In the genomic region with DNA sequence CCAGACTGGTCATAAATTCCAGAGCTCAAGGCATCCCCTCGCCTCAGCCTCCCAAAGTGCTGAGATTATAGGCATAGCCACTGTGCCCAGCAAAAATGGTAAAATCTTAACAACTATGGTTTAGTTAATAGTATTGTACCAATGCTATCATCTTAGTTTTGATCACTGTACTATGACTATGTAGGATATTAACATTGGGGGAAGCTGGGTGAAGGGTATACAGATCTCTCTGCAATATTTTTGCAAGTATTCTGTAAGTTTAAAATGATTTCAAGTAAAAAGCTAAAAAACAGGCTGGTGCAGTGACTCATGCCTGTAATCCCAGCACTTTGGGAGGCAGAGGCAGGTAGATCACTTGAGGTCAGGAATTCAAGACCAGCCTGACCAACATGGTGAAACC, we compare ENCODE assay signal across 9 cellular contexts.
"Had no signal": no experiment of that assay in that cellular context is flagged by ENCODE, and none has a peak within 500 bp of the region (broad histone marks: within the 10 kb centered on the region; RNA-seq: fewer than 3 reads in every experiment).

No MANE protein-coding gene starts in this region.

- H3K4me3 ChIP-seq: GM23248, GM23338, HAP-1 had no signal

- H3K27ac ChIP-seq: GM23248 had no signal

- H3K27ac Mint-ChIP-seq: GM23338, H9, HFFc6 had no signal

- H3K4me1 ChIP-seq: HAP-1 had no signal

- H3K36me3 ChIP-seq: HAP-1 had no signal

- H3K9me3 ChIP-seq: HAP-1 had no signal

- H3K9me3 Mint-ChIP-seq: H9, HFFc6 had no signal

- H3K4me3 Mint-ChIP-seq: GM23338, H9, HFFc6 had no signal

- ATAC-seq: GM23338, HCT116 had no signal

- DNase-seq: GM23248, GOT3, H7, H9, HCEC 1CT, HFFc6 had no signal

- H3K4me1 Mint-ChIP-seq: GM23338, H9 had no signal
